ENCODE assay signal across 1 cellular context in the genomic region with DNA sequence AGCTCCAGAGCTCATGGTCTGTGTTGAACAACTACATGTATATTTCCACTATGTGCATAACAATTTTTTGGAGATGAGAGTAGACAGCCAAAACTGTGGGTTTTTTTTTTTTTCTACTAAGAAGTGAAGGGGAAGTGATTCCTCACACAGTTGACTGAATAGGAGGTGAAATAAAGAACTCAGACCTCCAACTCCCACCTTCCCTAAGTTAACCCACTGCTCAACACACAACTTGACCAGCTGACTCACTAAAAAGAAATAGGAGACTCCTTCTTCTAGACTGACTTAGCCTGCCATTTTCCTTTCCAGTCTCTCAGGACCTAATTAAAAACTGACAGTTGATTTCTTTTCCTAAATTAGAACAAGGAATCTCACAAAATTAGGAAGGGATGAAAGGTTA.
A peak's percentile ranks its signal among the peaks of the same experiment; 100 is the strongest.
TF ChIP-seq lines count a peak whose summit lies in the region.

No MANE protein-coding gene starts in this region.

TF ChIP-seq in GM12878, 131 proteins besides CTCF, POLR2A, EP300 and RAD21:
- TF ChIP-seq GABPA (IDR thresholded peaks at IDR 0.05; ENCODE audit: low read depth) (0 out of 2 replicates have a peak, but pooled peaks have one; percentile 11), FOXM1 (IDR thresholded peaks at IDR 0.05; ENCODE audit: low read depth, low read length) (no peak), SMC3 (IDR thresholded peaks at IDR 0.05; ENCODE audit: borderline replicate concordance, low read length) (no peak), ZNF207 (IDR thresholded peaks at IDR 0.05; ENCODE audit: borderline replicate concordance) (no peak), POLR2AphosphoS2 (IDR thresholded peaks at IDR 0.05; ENCODE audit: low read depth, low read length) (no peak), IKZF1 (conservative IDR thresholded peaks at IDR 0.05) (no peak), PML (IDR thresholded peaks at IDR 0.05; ENCODE audit: low read length) (0 out of 2 replicates have a peak, but pooled peaks have one; percentile 40), SPI1 (IDR thresholded peaks at IDR 0.05; ENCODE audit: borderline replicate concordance, insufficient read depth, low read depth, low read length) (peak; percentile 59; the same call in 1 of the 2 replicates), MTA3 (IDR thresholded peaks at IDR 0.05; ENCODE audit: borderline replicate concordance, low read length) (0 out of 2 replicates have a peak, but pooled peaks have one; percentile 51), NR2C2 (IDR thresholded peaks at IDR 0.05; ENCODE audit: borderline replicate concordance, control insufficient read depth, insufficient read length, low read depth) (no peak), SMARCA5 (IDR thresholded peaks at IDR 0.05) (no peak), IKZF2 (IDR thresholded peaks at IDR 0.05) (0 out of 4 replicates have a peak, but pooled peaks of 1 of the 2 experiments have one; percentile 13), RUNX3 (IDR thresholded peaks at IDR 0.05; ENCODE audit: low read length) (peak; percentile 42; the same call in 1 of the 2 replicates), NR2F1 (conservative IDR thresholded peaks at IDR 0.05) (no peak), NFIC (IDR thresholded peaks at IDR 0.05; ENCODE audit: low read depth, low read length) (0 out of 2 replicates have a peak, but pooled peaks have one; percentile 27), TARDBP (IDR thresholded peaks at IDR 0.05; ENCODE audit: borderline replicate concordance) (no peak), USF2 (IDR thresholded peaks at IDR 0.05; ENCODE audit: borderline replicate concordance, low read depth, low read length) (no peak), SIN3A (IDR thresholded peaks at IDR 0.05; ENCODE audit: low read depth, low read length) (no peak), FOS (IDR thresholded peaks at IDR 0.05; ENCODE audit: borderline replicate concordance, extremely low read depth, insufficient read length) (no peak), TBL1XR1 (IDR thresholded peaks at IDR 0.05; ENCODE audit: low read depth, low read length) (no peak), SREBF2 (IDR thresholded peaks at IDR 0.05; ENCODE audit: low read length) (no peak), ZBED1 (IDR thresholded peaks at IDR 0.05; ENCODE audit: borderline replicate concordance) (no peak), ETV6 (conservative IDR thresholded peaks at IDR 0.05 in 1 of 2, IDR thresholded peaks at IDR 0.05 in 1 of 2; ENCODE audit: borderline replicate concordance in 1 of 2, low read depth in 1 of 2) (no peak)
TF ChIP-seq in GM12878: peak in this region for 7.
